In the genomic region with DNA sequence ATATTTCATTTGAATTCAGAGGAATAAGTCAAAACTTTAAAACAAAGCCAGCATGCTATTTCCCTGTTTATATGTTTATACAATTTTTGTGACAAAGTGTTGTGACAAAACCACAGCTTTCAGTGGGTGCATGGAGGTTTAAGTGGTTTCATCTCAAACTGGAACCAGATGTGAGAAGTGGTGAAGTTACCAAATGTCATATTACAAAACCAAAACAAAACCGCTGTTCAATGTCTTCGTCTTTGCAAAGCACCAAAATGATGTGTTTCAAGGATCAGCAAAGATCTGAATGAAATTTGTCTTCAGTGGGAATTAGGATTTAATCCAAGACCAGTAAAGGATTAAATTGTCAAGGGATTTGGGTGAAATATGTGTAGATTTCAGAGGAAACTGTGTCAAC, we compare ENCODE assay signal across 1 cellular context.
TF ChIP-seq lines count a peak whose summit lies in the region.

No MANE protein-coding gene starts in this region.

TF ChIP-seq in GM12878, 131 proteins besides CTCF, POLR2A, EP300 and RAD21 (continued from another document):
- TF ChIP-seq, protein P1, sequence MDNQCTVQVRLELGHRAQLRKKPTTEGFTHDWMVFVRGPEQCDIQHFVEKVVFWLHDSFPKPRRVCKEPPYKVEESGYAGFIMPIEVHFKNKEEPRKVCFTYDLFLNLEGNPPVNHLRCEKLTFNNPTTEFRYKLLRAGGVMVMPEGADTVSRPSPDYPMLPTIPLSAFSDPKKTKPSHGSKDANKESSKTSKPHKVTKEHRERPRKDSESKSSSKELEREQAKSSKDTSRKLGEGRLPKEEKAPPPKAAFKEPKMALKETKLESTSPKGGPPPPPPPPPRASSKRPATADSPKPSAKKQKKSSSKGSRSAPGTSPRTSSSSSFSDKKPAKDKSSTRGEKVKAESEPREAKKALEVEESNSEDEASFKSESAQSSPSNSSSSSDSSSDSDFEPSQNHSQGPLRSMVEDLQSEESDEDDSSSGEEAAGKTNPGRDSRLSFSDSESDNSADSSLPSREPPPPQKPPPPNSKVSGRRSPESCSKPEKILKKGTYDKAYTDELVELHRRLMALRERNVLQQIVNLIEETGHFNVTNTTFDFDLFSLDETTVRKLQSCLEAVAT (IDR thresholded peaks at IDR 0.05) = peak; percentile 61; the same call in 1 of the 2 replicates
- TF ChIP-seq IKZF1 (conservative IDR thresholded peaks at IDR 0.05) (peak; percentile 36; the same call in 1 of the 2 replicates), PAX5 (IDR thresholded peaks at IDR 0.05; ENCODE audit: borderline replicate concordance, low read depth, low read length) (peak; percentile 50; the same call in 1 of the 2 replicates), DPF2 (IDR thresholded peaks at IDR 0.05) (0 out of 2 replicates have a peak, but pooled peaks have one; percentile 48), CBFB (IDR thresholded peaks at IDR 0.05; ENCODE audit: low read depth) (peak; percentile 88), ZBED1 (IDR thresholded peaks at IDR 0.05; ENCODE audit: borderline replicate concordance) (0 out of 2 replicates have a peak, but pooled peaks have one; percentile 37), ZSCAN29 (IDR thresholded peaks at IDR 0.05) (no peak), FOXM1 (IDR thresholded peaks at IDR 0.05; ENCODE audit: low read depth, low read length) (peak; percentile 43; the same call in 1 of the 2 replicates), BCL11A (IDR thresholded peaks at IDR 0.05; ENCODE audit: low read depth, low read length) (0 out of 2 replicates have a peak, but pooled peaks have one; percentile 45), KDM1A (IDR thresholded peaks at IDR 0.05; ENCODE audit: borderline replicate concordance) (no peak), IKZF2 (IDR thresholded peaks at IDR 0.05) (peak; percentile 55 to 60; a peak in 3 of 4 replicates)
- TF ChIP-seq, protein P2, sequence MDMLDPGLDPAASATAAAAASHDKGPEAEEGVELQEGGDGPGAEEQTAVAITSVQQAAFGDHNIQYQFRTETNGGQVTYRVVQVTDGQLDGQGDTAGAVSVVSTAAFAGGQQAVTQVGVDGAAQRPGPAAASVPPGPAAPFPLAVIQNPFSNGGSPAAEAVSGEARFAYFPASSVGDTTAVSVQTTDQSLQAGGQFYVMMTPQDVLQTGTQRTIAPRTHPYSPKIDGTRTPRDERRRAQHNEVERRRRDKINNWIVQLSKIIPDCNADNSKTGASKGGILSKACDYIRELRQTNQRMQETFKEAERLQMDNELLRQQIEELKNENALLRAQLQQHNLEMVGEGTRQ (IDR thresholded peaks at IDR 0.05; ENCODE audit: borderline replicate concordance, low read depth, low read length) = no peak
- TF ChIP-seq, protein P3, sequence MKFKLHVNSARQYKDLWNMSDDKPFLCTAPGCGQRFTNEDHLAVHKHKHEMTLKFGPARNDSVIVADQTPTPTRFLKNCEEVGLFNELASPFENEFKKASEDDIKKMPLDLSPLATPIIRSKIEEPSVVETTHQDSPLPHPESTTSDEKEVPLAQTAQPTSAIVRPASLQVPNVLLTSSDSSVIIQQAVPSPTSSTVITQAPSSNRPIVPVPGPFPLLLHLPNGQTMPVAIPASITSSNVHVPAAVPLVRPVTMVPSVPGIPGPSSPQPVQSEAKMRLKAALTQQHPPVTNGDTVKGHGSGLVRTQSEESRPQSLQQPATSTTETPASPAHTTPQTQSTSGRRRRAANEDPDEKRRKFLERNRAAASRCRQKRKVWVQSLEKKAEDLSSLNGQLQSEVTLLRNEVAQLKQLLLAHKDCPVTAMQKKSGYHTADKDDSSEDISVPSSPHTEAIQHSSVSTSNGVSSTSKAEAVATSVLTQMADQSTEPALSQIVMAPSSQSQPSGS (IDR thresholded peaks at IDR 0.05; ENCODE audit: low read length) = peak; percentile 60
